In genomic region chr20:23641936-23642751, GRCh38 we compare ENCODE assay signal across 11 cellular contexts. TPM values are rescaled to one million over a fixed set of nuclear protein-coding genes. Genes with fewer than 3 reads are reported as not detected.
DNase-seq lines count a peak whose midpoint lies in the region; ATAC-seq and TF ChIP-seq lines count a peak whose summit lies in the region.
"Had no signal": no experiment of that assay in that cellular context is flagged by ENCODE, and none has a peak within 500 bp of the region (broad histone marks: within the 10 kb centered on the region; RNA-seq: fewer than 3 reads in every experiment).

No MANE protein-coding gene starts in this region.

- no peaks in the 10 kb centered on the region for H3K36me3 Mint-ChIP-seq in CD8-positive, alpha-beta memory T cell

- in situ Hi-C loops in astrocyte of the spinal cord (cut with HindIII; ENCODE audit: low sequenced_read_pairs): no loop called here

- H3K27me3 ChIP-seq in left lung: peaks cover 0 to 6% of the 10 kb centered on the region in 2 donors
- no peaks in the 10 kb centered on the region for H3K27me3 ChIP-seq in CD8-positive, alpha-beta memory T cell (ENCODE audit: insufficient read depth, low read length, poor library complexity, severe bottlenecking)
- H3K27me3 ChIP-seq: pancreas had no signal

- H3K9me3 Mint-ChIP-seq in CD8-positive, alpha-beta memory T cell: no peaks in the 10 kb centered on the region

- no peaks in the 10 kb centered on the region for H3K36me3 ChIP-seq in left lung
- no peaks in the 10 kb centered on the region for H3K36me3 ChIP-seq in CD8-positive, alpha-beta memory T cell (ENCODE audit: insufficient read depth, low read length)
- H3K36me3 ChIP-seq: pancreas had no signal

- no peak overlapping the region for H3K27ac Mint-ChIP-seq in CD8-positive, alpha-beta memory T cell

- no peaks in the 10 kb centered on the region for H3K9me3 ChIP-seq in left lung
- H3K9me3 ChIP-seq in CD8-positive, alpha-beta memory T cell (ENCODE audit: low read length): no peaks in the 10 kb centered on the region
- H3K9me3 ChIP-seq: pancreas had no signal

- POLR2A ChIA-PET in CD8-positive, alpha-beta memory T cell (lab: Charles Lee): no interaction called here

- TF ChIP-seq CTCF in astrocyte of the spinal cord (IDR thresholded peaks at IDR 0.05; ENCODE audit: low read depth, low read length) (no peak), left lung (IDR thresholded peaks at IDR 0.05) (no peak)

- no peak overlapping the region for H3K27ac ChIP-seq in left lung
- H3K27ac ChIP-seq in CD8-positive, alpha-beta memory T cell (ENCODE audit: low read depth, low read length): no peak overlapping the region
- H3K27ac ChIP-seq: pancreas had no signal

- peaks cover 0 to under 1% (median under 1%) of the 10 kb centered on the region in 3 donors for H3K4me1 Mint-ChIP-seq in CD8-positive, alpha-beta memory T cell

- intact Hi-C loops in left lung (cut with DNase I): no loop called here

- H3K4me1 ChIP-seq in left lung: peaks cover 4 to 30% of the 10 kb centered on the region in 2 donors
- H3K4me1 ChIP-seq in CD8-positive, alpha-beta memory T cell (ENCODE audit: insufficient read depth, low read length): no peaks in the 10 kb centered on the region
- H3K4me1 ChIP-seq: pancreas had no signal

- CTCF ChIA-PET in CD8-positive, alpha-beta memory T cell (lab: Charles Lee): no interaction called here

- ATAC-seq in left lung (peak; percentile 14), HG03045 (IDR thresholded peaks at IDR 0.05; ENCODE audit: unreplicated experiment) (no peak), GM21737 (IDR thresholded peaks at IDR 0.05; ENCODE audit: unreplicated experiment) (no peak)

- DNase-seq in A172 (ENCODE audit: low spot score) (peak; percentile 78), HT1080 (ENCODE audit: low read depth) (peak; percentile 82), astrocyte of the spinal cord (ENCODE audit: low read depth, low spot score) (peak; percentile 86), left lung (no peak)
- DNase-seq in activated effector memory CD4-positive, alpha-beta T cell treated with Interleukin-2 at 50 U/mL for 16 hours: no peak
- no peak for DNase-seq in CD8-positive, alpha-beta memory T cell
- DNase-seq: NK-92 treated with Interleukin-12 subunit alpha and Interleukin-12 subunit beta, amount 100 ng/mL, for 24 hours; pancreas; stimulated activated naive CD4-positive, alpha-beta T cell treated with Interleukin-2 at 50 U/mL for 16 hours had no signal

- H3K4me3 Mint-ChIP-seq in CD8-positive, alpha-beta memory T cell: no peak overlapping the region

- peaks cover 10 to 19% of the 10 kb centered on the region in 2 donors for H3K27me3 Mint-ChIP-seq in CD8-positive, alpha-beta memory T cell

- H3K4me3 ChIP-seq in astrocyte of the spinal cord (ENCODE audit: low read depth, low read length) (no peak overlapping the region), left lung (no peak overlapping the region)
- no peak overlapping the region for H3K4me3 ChIP-seq in CD8-positive, alpha-beta memory T cell (ENCODE audit: low read length)
- H3K4me3 ChIP-seq: pancreas had no signal

RNA-seq across cellular contexts. Expression of gene CST3, which starts 4.4 kb away (rescaled TPM):
- total RNA-seq in A172 (2014; rRNA removed; shearing (Covaris generic)): 209 and 225 TPM in 2 replicates
- total RNA-seq in HT1080 (2014; rRNA removed; shearing (Covaris generic)): 193 and 254 TPM in 2 replicates
- polyA plus RNA-seq in HT1080 (2015; cell fraction: cytosol; rRNA removed): 330 and 351 TPM in 2 replicates
- polyA plus RNA-seq in HT1080 (2015; cell fraction: nucleus; rRNA removed): 122 and 134 TPM in 2 replicates
- total RNA-seq in left lung: 100 to 1,000 TPM; 628 to 714 TPM
- 1 to 10 TPM; 3.0 to 5.3 TPM for total RNA-seq in CD8-positive, alpha-beta memory T cell
- polyA plus RNA-seq in CD8-positive, alpha-beta memory T cell: 4.9 TPM

RNA-seq across cellular contexts. Expression of gene CST9, which starts 36.4 kb away (rescaled TPM):
- total RNA-seq in A172 (2014; rRNA removed; shearing (Covaris generic)): not detected in 2 replicates
- not detected in 2 replicates for total RNA-seq in HT1080 (2014; rRNA removed; shearing (Covaris generic))
- polyA plus RNA-seq in HT1080 (2015; cell fraction: cytosol; rRNA removed): not detected in 2 replicates
- polyA plus RNA-seq in HT1080 (2015; cell fraction: nucleus; rRNA removed): not detected in 2 replicates
- not detected for total RNA-seq in left lung
- total RNA-seq in CD8-positive, alpha-beta memory T cell: not detected
- not detected for polyA plus RNA-seq in CD8-positive, alpha-beta memory T cell
- total RNA-seq: pancreas had no signal
- polyA plus RNA-seq: pancreas had no signal

RNA-seq across cellular contexts. Expression of gene CST4, which starts 46.7 kb away (rescaled TPM):
- not detected in 2 replicates for total RNA-seq in A172 (2014; rRNA removed; shearing (Covaris generic))
- total RNA-seq in HT1080 (2014; rRNA removed; shearing (Covaris generic)): not detected in 2 replicates
- polyA plus RNA-seq in HT1080 (2015; cell fraction: cytosol; rRNA removed): not detected in 2 replicates
- polyA plus RNA-seq in HT1080 (2015; cell fraction: nucleus; rRNA removed): not detected in 2 replicates
- not detected for total RNA-seq in left lung
- total RNA-seq in CD8-positive, alpha-beta memory T cell: not detected
- not detected for polyA plus RNA-seq in CD8-positive, alpha-beta memory T cell
- total RNA-seq: pancreas had no signal
- polyA plus RNA-seq: pancreas had no signal

Comparison
In these comparisons a context has a peak if more than half of its experiments do, and no peak if none do; other contexts are left out.
1. DNase-seq: peak in A172 (single experiment), HT1080 (single experiment) and astrocyte of the spinal cord (single experiment); none in left lung (0 of 2), activated effector memory CD4-positive, alpha-beta T cell treated with Interleukin-2 at 50 U/mL for 16 hours (single experiment) and CD8-positive, alpha-beta memory T cell (0 of 5).
2. RNA of gene CST3, which starts 4.4 kb away (total RNA-seq): 628 to 714 TPM in left lung, 193 to 254 TPM in HT1080 and 209 to 225 TPM in A172; 3.0 to 5.3 TPM in CD8-positive, alpha-beta memory T cell; every median in the first group is over 10 times any median in the second.